ENCODE assay signal across 1 cellular context in genomic region chr2:136423516-136423996, GRCh38.
TF ChIP-seq lines count a peak whose summit lies in the region.

No MANE protein-coding gene starts in this region.

TF ChIP-seq in H1, 55 proteins besides CTCF, POLR2A, EP300 and RAD21 (continued from another document):
- TF ChIP-seq GABPA (IDR thresholded peaks at IDR 0.05; ENCODE audit: borderline replicate concordance, insufficient read depth, low read length) (0 out of 2 replicates have a peak, but pooled peaks have one; percentile 35), GTF2F1 (IDR thresholded peaks at IDR 0.05; ENCODE audit: borderline replicate concordance, low read depth, low read length) (no peak), YY1 (IDR thresholded peaks at IDR 0.05; ENCODE audit: low read depth, low read length) (peak; percentile 30; the same call in 1 of the 2 replicates), TEAD4 (IDR thresholded peaks at IDR 0.05; ENCODE audit: low read depth, low read length) (no peak), RFX5 (IDR thresholded peaks at IDR 0.05; ENCODE audit: borderline replicate concordance, low read depth, low read length) (no peak), CBX5 (IDR thresholded peaks at IDR 0.05; ENCODE audit: low read depth, low read length) (no peak), KDM1A (IDR thresholded peaks at IDR 0.05; ENCODE audit: borderline replicate concordance, low read length) (no peak), TAF1 (IDR thresholded peaks at IDR 0.05; ENCODE audit: low read depth, low read length) (no peak), RBBP5 (IDR thresholded peaks at IDR 0.05; ENCODE audit: borderline replicate concordance, low read depth, low read length) (no peak), SIRT6 (IDR thresholded peaks at IDR 0.05; ENCODE audit: low read length) (no peak), JUN (IDR thresholded peaks at IDR 0.05; ENCODE audit: low read depth, low read length) (no peak), PHF8 (conservative IDR thresholded peaks at IDR 0.05; ENCODE audit: low read depth, low read length) (no peak), TBP (IDR thresholded peaks at IDR 0.05; ENCODE audit: low read depth, low read length) (no peak), SUZ12 (IDR thresholded peaks at IDR 0.05; ENCODE audit: low read length) (no peak), HDAC2 (IDR thresholded peaks at IDR 0.05; ENCODE audit: borderline replicate concordance in 1 of 2, low read depth in 2 of 2, low read length in 2 of 2) (no peak), POU5F1 (IDR thresholded peaks at IDR 0.05; ENCODE audit: low read depth, low read length) (no peak), CTBP2 (IDR thresholded peaks at IDR 0.05; ENCODE audit: borderline replicate concordance, insufficient read depth, insufficient read length, low read length) (no peak), FOSL1 (IDR thresholded peaks at IDR 0.05; ENCODE audit: insufficient read depth, low read depth, low read length) (no peak), SP4 (IDR thresholded peaks at IDR 0.05; ENCODE audit: low read length) (no peak), KDM5A (IDR thresholded peaks at IDR 0.05; ENCODE audit: low read length) (no peak), KDM4A (IDR thresholded peaks at IDR 0.05; ENCODE audit: low read depth, low read length, severe bottlenecking) (no peak), EGR1 (IDR thresholded peaks at IDR 0.05; ENCODE audit: borderline replicate concordance, low read depth, low read length) (no peak), BACH1 (IDR thresholded peaks at IDR 0.05; ENCODE audit: low read length) (no peak)
- TF ChIP-seq, protein P1, sequence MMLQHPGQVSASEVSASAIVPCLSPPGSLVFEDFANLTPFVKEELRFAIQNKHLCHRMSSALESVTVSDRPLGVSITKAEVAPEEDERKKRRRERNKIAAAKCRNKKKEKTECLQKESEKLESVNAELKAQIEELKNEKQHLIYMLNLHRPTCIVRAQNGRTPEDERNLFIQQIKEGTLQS (IDR thresholded peaks at IDR 0.05; ENCODE audit: insufficient read depth, low read depth, low read length): 0 out of 2 replicates have a peak, but pooled peaks have one; percentile 32
